In genomic region chr20:63278661-63279060, GRCh38 we compare ENCODE assay signal across 1 cellular context.
TF ChIP-seq lines count a peak whose summit lies in the region.

No MANE protein-coding gene starts in this region.

TF ChIP-seq in K562, 482 proteins besides CTCF, POLR2A, EP300 and RAD21:
- 0 out of 2 replicates have a peak, but pooled peaks have one; percentile 34 for TF ChIP-seq RBFOX2 (IDR thresholded peaks at IDR 0.05; ENCODE audit: low read depth, low read length)
- 0 out of 2 replicates have a peak, but pooled peaks have one; percentile 13 for TF ChIP-seq POLR2G (IDR thresholded peaks at IDR 0.05; ENCODE audit: low read depth, low read length)
- TF ChIP-seq HSF4 (CRISPR knock-in tag; IDR thresholded peaks at IDR 0.05; ENCODE audit: borderline replicate concordance): no peak
